Comparison of ENCODE assay signal across 20 cellular contexts in genomic region chr11:2215230-2215560, GRCh38. TPM values are rescaled to one million over a fixed set of nuclear protein-coding genes. Genes with fewer than 3 reads are reported as not detected.
DNase-seq lines count a peak whose midpoint lies in the region; ATAC-seq, FAIRE-seq and TF ChIP-seq lines count a peak whose summit lies in the region.
"Had no signal": no experiment of that assay in that cellular context is flagged by ENCODE, and none has a peak within 500 bp of the region (broad histone marks: within the 10 kb centered on the region; RNA-seq: fewer than 3 reads in every experiment).

No MANE protein-coding gene starts in this region.

- POLR2A ChIA-PET in activated CD4-positive, alpha-beta memory T cell treated with anti-CD3 and anti-CD28 coated beads, Interleukin-2, amount 10 ng/mL, durations not matched to agents 7 days and 5 days (lab: Charles Lee), result no interaction called here
- POLR2A ChIA-PET in activated CD4-positive, alpha-beta memory T cell treated with anti-CD3 and anti-CD28 coated beads for 36 hours (lab: Charles Lee), result no interaction called here
- POLR2A ChIA-PET in HepG2 (lab: Yijun Ruan, JAX) (interaction anchor here (1.8 to 4.3 kb wide), 2 partner anchors 12 to 53 kb away, joined by 4 to 34 read pairs; no protein-coding TSS in a partner anchor), WTC11 (lab: Charles Lee) (no interaction called here)

- H3K27ac Mint-ChIP-seq in activated CD4-positive, alpha-beta memory T cell treated with anti-CD3 and anti-CD28 coated beads, Interleukin-2, amount 10 ng/mL, durations not matched to agents 7 days and 5 days, result no peak overlapping the region
- H3K27ac Mint-ChIP-seq in activated CD4-positive, alpha-beta memory T cell treated with anti-CD3 and anti-CD28 coated beads for 36 hours, result no peak overlapping the region
- peak overlapping the region; percentile 78 for H3K27ac Mint-ChIP-seq in central memory CD8-positive, alpha-beta T cell (ENCODE audit: low read depth)
- no peak overlapping the region for H3K27ac Mint-ChIP-seq in WTC11

- TF ChIP-seq EP300 in HepG2 (IDR thresholded peaks at IDR 0.05; ENCODE audit: low read depth in 2 of 2, low read length in 2 of 2), result no peak
- TF ChIP-seq EP300 in HepG2 (CRISPR knock-in tag; IDR thresholded peaks at IDR 0.05; ENCODE audit: borderline replicate concordance), result no peak
- TF ChIP-seq EP300 in sigmoid colon (IDR thresholded peaks at IDR 0.05), result no peak
- no peak for TF ChIP-seq EP300 in ovary (IDR thresholded peaks at IDR 0.05)

- no peak overlapping the region for H3K9ac ChIP-seq in HepG2 (ENCODE audit: insufficient read depth, low read depth, low read length)

- no peaks in the 10 kb centered on the region for H3K36me3 ChIP-seq in HepG2 (replicated peaks in 1 of 2; ENCODE audit: control insufficient read depth in 1 of 2, insufficient read depth in 2 of 2, low read length in 2 of 2)
- H3K36me3 ChIP-seq in sigmoid colon, result no peaks in the 10 kb centered on the region
- no peaks in the 10 kb centered on the region for H3K36me3 ChIP-seq in ovary

- H3K4me3 ChIP-seq in HepG2 (replicated peaks in 1 of 3; ENCODE audit: insufficient read depth in 1 of 3, low read depth in 2 of 3, low read length in 3 of 3), result no peak overlapping the region
- H3K4me3 ChIP-seq in sigmoid colon, result no peak overlapping the region
- no peak overlapping the region for H3K4me3 ChIP-seq in ovary

- peak overlapping the region; percentile 99 for H3K27ac ChIP-seq in HepG2 (ENCODE audit: extremely low read length, insufficient read depth, low read length)
- H3K27ac ChIP-seq in sigmoid colon, result no peak overlapping the region
- H3K27ac ChIP-seq in ovary, result no peak overlapping the region

- peaks cover 2% of the 10 kb centered on the region for H3K79me2 ChIP-seq in HepG2 (ENCODE audit: insufficient read depth, low read length)

- TF ChIP-seq RAD21 in HepG2 (CRISPR knock-in tag; IDR thresholded peaks at IDR 0.05), result no peak

- WGBS in HepG2 (ENCODE audit: low lambda C conversion rate), result 89% methylated on average over 5 of the region's 5 CpGs
- WGBS in sigmoid colon, 2 donors, result 79 to 90% methylated on average over 5 of the region's 5 CpGs
- 81 to 94% (median 84%) methylated on average over 5 of the region's 5 CpGs for WGBS in ovary, 3 donors

- H2AFZ ChIP-seq in HepG2 (ENCODE audit: low read length), result no peak overlapping the region

- H4K20me1 ChIP-seq in HepG2 (ENCODE audit: insufficient read depth, low read length), result no peaks in the 10 kb centered on the region

- CTCF ChIA-PET in activated CD4-positive, alpha-beta memory T cell treated with anti-CD3 and anti-CD28 coated beads, Interleukin-2, amount 10 ng/mL, durations not matched to agents 7 days and 5 days (lab: Charles Lee), result no interaction called here
- CTCF ChIA-PET in activated CD4-positive, alpha-beta memory T cell treated with anti-CD3 and anti-CD28 coated beads for 36 hours (lab: Charles Lee), result no interaction called here
- CTCF ChIA-PET in HepG2 (lab: Yijun Ruan, JAX; ENCODE audit: low intra/inter-chr PET ratio, low total read pairs) (interaction anchor here (1.2 to 1.4 kb wide), 2 partner anchors 18 to 84 kb away, joined by 8 to 11 read pairs; no protein-coding TSS in a partner anchor), WTC11 (lab: Charles Lee) (no interaction called here)

- H3K27me3 Mint-ChIP-seq in activated CD4-positive, alpha-beta memory T cell treated with anti-CD3 and anti-CD28 coated beads, Interleukin-2, amount 10 ng/mL, durations not matched to agents 7 days and 5 days, result peaks cover 7% of the 10 kb centered on the region
- peaks cover 3% of the 10 kb centered on the region for H3K27me3 Mint-ChIP-seq in activated CD4-positive, alpha-beta memory T cell treated with anti-CD3 and anti-CD28 coated beads for 36 hours
- H3K27me3 Mint-ChIP-seq in central memory CD8-positive, alpha-beta T cell, result no peaks in the 10 kb centered on the region
- peaks cover 45% of the 10 kb centered on the region for H3K27me3 Mint-ChIP-seq in WTC11 (ENCODE audit: low read depth)
- H3K27me3 Mint-ChIP-seq: CD4-positive, alpha-beta T cell had no signal

- H3K4me2 ChIP-seq in HepG2 (ENCODE audit: low read depth, low read length), result no peak overlapping the region

- no peak for TF ChIP-seq CTCF in HepG2 (CRISPR knock-in tag; IDR thresholded peaks at IDR 0.05)
- TF ChIP-seq CTCF in sigmoid colon (IDR thresholded peaks at IDR 0.05), result no peak
- no peak for TF ChIP-seq CTCF in WTC11 (IDR thresholded peaks at IDR 0.05)
- TF ChIP-seq CTCF in ovary (IDR thresholded peaks at IDR 0.05), result no peak

- ATAC-seq in central memory CD8-positive, alpha-beta T cell (replicated peaks; ENCODE audit: extremely low read depth, poor library complexity, severe bottlenecking), result no peak
- ATAC-seq in HepG2, result no peak
- ATAC-seq in WTC11, result no peak

- H3K27me3 ChIP-seq in HepG2 (ENCODE audit: control insufficient read depth in 1 of 2, insufficient read depth in 2 of 2, low read length in 2 of 2) (no peaks in the 10 kb centered on the region; a peak in 3 of 5 replicates), sigmoid colon (no peaks in the 10 kb centered on the region), ovary (no peaks in the 10 kb centered on the region)

- no peak for FAIRE-seq in HepG2 (lab: Jason Lieb, UNC)
- FAIRE-seq: GM12892 had no signal

- DNase-seq in activated CD4-positive, alpha-beta memory T cell treated with anti-CD3 and anti-CD28 coated beads, Interleukin-2, amount 10 ng/mL, durations not matched to agents 7 days and 5 days, result peak; percentile 14
- no peak for DNase-seq in activated CD4-positive, alpha-beta memory T cell treated with anti-CD3 and anti-CD28 coated beads for 36 hours
- no peak for DNase-seq in central memory CD8-positive, alpha-beta T cell (ENCODE audit: low spot score in 2 of 2)
- DNase-seq in HepG2 (ENCODE audit: low spot score) (no peak), sigmoid colon (peak; percentile 52), WTC11 (ENCODE audit: low spot score) (no peak), ovary (no peak), putamen (ENCODE audit: low spot score) (no peak)
- DNase-seq: KG1, NCI-H1417 treated with DMSO at 0.1 percent for 48 hours, NCI-H187 treated with DMSO at 0.1 percent for 48 hours, NCI-H2227 treated with DMSO at 0.1 percent for 48 hours, NCI-H774, OCI-M1, Right ventricle myocardium superior had no signal

- no peak overlapping the region for H3K4me3 Mint-ChIP-seq in activated CD4-positive, alpha-beta memory T cell treated with anti-CD3 and anti-CD28 coated beads, Interleukin-2, amount 10 ng/mL, durations not matched to agents 7 days and 5 days
- no peak overlapping the region for H3K4me3 Mint-ChIP-seq in activated CD4-positive, alpha-beta memory T cell treated with anti-CD3 and anti-CD28 coated beads for 36 hours
- H3K4me3 Mint-ChIP-seq in central memory CD8-positive, alpha-beta T cell, result peak overlapping the region; percentile 36
- H3K4me3 Mint-ChIP-seq in WTC11, result no peak overlapping the region
- H3K4me3 Mint-ChIP-seq: CD4-positive, alpha-beta T cell had no signal

- no peak for TF ChIP-seq POLR2A in HepG2 (IDR thresholded peaks at IDR 0.05; ENCODE audit: insufficient read depth in 1 of 2, low read depth in 2 of 2, low read length in 2 of 2)
- TF ChIP-seq POLR2A in sigmoid colon (IDR thresholded peaks at IDR 0.05), result no peak
- no peak for TF ChIP-seq POLR2A in ovary (IDR thresholded peaks at IDR 0.05)

- BruUV-seq in HepG2 (replicated peaks; lab: Mats Ljungman, UMichigan), result no TSS peak

- no peaks in the 10 kb centered on the region for H3K36me3 Mint-ChIP-seq in activated CD4-positive, alpha-beta memory T cell treated with anti-CD3 and anti-CD28 coated beads, Interleukin-2, amount 10 ng/mL, durations not matched to agents 7 days and 5 days (ENCODE audit: low read depth)
- H3K36me3 Mint-ChIP-seq in activated CD4-positive, alpha-beta memory T cell treated with anti-CD3 and anti-CD28 coated beads for 36 hours, result no peaks in the 10 kb centered on the region
- peaks cover 2% of the 10 kb centered on the region for H3K36me3 Mint-ChIP-seq in central memory CD8-positive, alpha-beta T cell (ENCODE audit: insufficient read depth)
- peaks cover under 1% of the 10 kb centered on the region; the same call in 1 of the 2 replicates for H3K36me3 Mint-ChIP-seq in WTC11

- H3K9me3 Mint-ChIP-seq in activated CD4-positive, alpha-beta memory T cell treated with anti-CD3 and anti-CD28 coated beads, Interleukin-2, amount 10 ng/mL, durations not matched to agents 7 days and 5 days, result peaks cover 1% of the 10 kb centered on the region
- H3K9me3 Mint-ChIP-seq in activated CD4-positive, alpha-beta memory T cell treated with anti-CD3 and anti-CD28 coated beads for 36 hours, result peaks cover 2% of the 10 kb centered on the region
- no peaks in the 10 kb centered on the region for H3K9me3 Mint-ChIP-seq in central memory CD8-positive, alpha-beta T cell
- peaks cover 3% of the 10 kb centered on the region for H3K9me3 Mint-ChIP-seq in WTC11
- H3K9me3 Mint-ChIP-seq: CD4-positive, alpha-beta T cell had no signal

- in situ Hi-C loops in HepG2 (cut with HindIII; ENCODE audit: extremely low pct_ligation_motif_present, low pct_unique_long_range_greater_than_20kb), result loop anchor here (25.0 kb wide), 1 partner anchor 522 kb away; no protein-coding TSS in a partner anchor

- H3K4me1 ChIP-seq in HepG2 (ENCODE audit: insufficient read depth, low read length) (peaks cover 87% of the 10 kb centered on the region), sigmoid colon (no peaks in the 10 kb centered on the region), ovary (ENCODE audit: insufficient read depth) (no peaks in the 10 kb centered on the region)

- H3K9me3 ChIP-seq in HepG2 (ENCODE audit: low read length) (no peaks in the 10 kb centered on the region), sigmoid colon (no peaks in the 10 kb centered on the region), ovary (no peaks in the 10 kb centered on the region)

- intact Hi-C loops in activated CD4-positive, alpha-beta memory T cell treated with anti-CD3 and anti-CD28 coated beads for 36 hours (cut with micrococcal nuclease), result no loop called here
- intact Hi-C loops in HepG2 (cut with micrococcal nuclease; ENCODE audit: unreplicated experiment), result loop anchor here (10.0 kb wide), 1 partner anchor 50 kb away; no protein-coding TSS in a partner anchor
- intact Hi-C loops in sigmoid colon (cut with DNase I), result no loop called here
- intact Hi-C loops in ovary (cut with DNase I), result no loop called here

- peaks cover 18% of the 10 kb centered on the region for H3K4me1 Mint-ChIP-seq in activated CD4-positive, alpha-beta memory T cell treated with anti-CD3 and anti-CD28 coated beads, Interleukin-2, amount 10 ng/mL, durations not matched to agents 7 days and 5 days
- H3K4me1 Mint-ChIP-seq in activated CD4-positive, alpha-beta memory T cell treated with anti-CD3 and anti-CD28 coated beads for 36 hours (ENCODE audit: low read depth), result peaks cover 11% of the 10 kb centered on the region
- H3K4me1 Mint-ChIP-seq in central memory CD8-positive, alpha-beta T cell, result peaks cover 26% of the 10 kb centered on the region
- H3K4me1 Mint-ChIP-seq in WTC11, result peaks cover 22% of the 10 kb centered on the region

RNA-seq across cellular contexts. Expression of gene TH, which starts 43.6 kb away (rescaled TPM):
- total RNA-seq in activated CD4-positive, alpha-beta memory T cell treated with anti-CD3 and anti-CD28 coated beads, Interleukin-2, amount 10 ng/mL, durations not matched to agents 7 days and 5 days, result not detected
- total RNA-seq in activated CD4-positive, alpha-beta memory T cell treated with anti-CD3 and anti-CD28 coated beads for 36 hours, result not detected
- total RNA-seq in HepG2 (2016; rRNA removed; fragmentation: Illumina TruSeq; extraction: Trizol) (not detected in 2 replicates), sigmoid colon (not detected), WTC11 (2021) (0.16 TPM in 1 of 3 replicates, not detected in the others), ovary (1 to 10 TPM in 3 of 7 donors, under 1 TPM in 3, not detected in 1; 0.12 to 4.1 (median 0.99) TPM)
- total RNA-seq in HepG2 (2016; cell fraction: cytosol; rRNA removed; fragmentation: Illumina TruSeq; extraction: Trizol; ENCODE audit: low read depth), result not detected in 2 replicates
- not detected in 2 replicates for total RNA-seq in HepG2 (2016; cell fraction: insoluble cytoplasmic fraction; rRNA removed; fragmentation: Illumina TruSeq; extraction: Trizol)
- not detected in 2 replicates for total RNA-seq in HepG2 (2016; cell fraction: membrane; rRNA removed; fragmentation: Illumina TruSeq; extraction: Trizol)
- total RNA-seq in HepG2 (2016; cell fraction: nucleus; rRNA removed; fragmentation: Illumina TruSeq; extraction: Trizol), result not detected in 2 replicates
- polyA plus RNA-seq in HepG2 (2011; rRNA removed) (0.36 and 0.42 TPM in 2 replicates), sigmoid colon (under 1 TPM in 1 of 3 donors, not detected in 2; 0.17 TPM), ovary (under 1 TPM in 1 of 2 donors, not detected in 1; 0.54 TPM)
- 0.08 and 0.15 TPM in 2 replicates for polyA plus RNA-seq in HepG2 (2011; cell fraction: cytosol; rRNA removed)
- polyA plus RNA-seq in HepG2 (2011; cell fraction: nucleus; rRNA removed), result 3.1 and 4.3 TPM in 2 replicates
- polyA plus RNA-seq in HepG2 (2012), result not detected in 2 replicates
- not detected in 2 replicates for polyA plus RNA-seq in HepG2 (2016; cell fraction: cytosol; fragmentation: Illumina TruSeq; extraction: Trizol; ENCODE audit: low read depth)
- polyA plus RNA-seq in HepG2 (2016; cell fraction: insoluble cytoplasmic fraction; fragmentation: Illumina TruSeq; extraction: Trizol; ENCODE audit: low read depth), result not detected in 2 replicates
- not detected in 2 replicates for polyA plus RNA-seq in HepG2 (2016; cell fraction: membrane; fragmentation: Illumina TruSeq; extraction: Trizol; ENCODE audit: low read depth)
- not detected in 2 replicates for polyA plus RNA-seq in HepG2 (2016; cell fraction: nucleus; fragmentation: Illumina TruSeq; extraction: Trizol; ENCODE audit: insufficient read depth, low read depth)
- polyA minus RNA-seq in HepG2 (2011; rRNA and poly(A)+ RNA removed; ENCODE audit: low replicate concordance), result not detected in 2 replicates
- not detected in 2 replicates for polyA minus RNA-seq in HepG2 (2011; cell fraction: cytosol; rRNA and poly(A)+ RNA removed)
- polyA minus RNA-seq in HepG2 (2011; cell fraction: nucleus; rRNA and poly(A)+ RNA removed), result not detected in 2 replicates
- total RNA-seq: CD4-positive, alpha-beta T cell; H4; Right ventricle myocardium superior had no signal
- polyA plus RNA-seq: BJ had no signal

RNA-seq across cellular contexts. Expression of gene INS, which starts 54.2 kb away (rescaled TPM):
- not detected for total RNA-seq in activated CD4-positive, alpha-beta memory T cell treated with anti-CD3 and anti-CD28 coated beads, Interleukin-2, amount 10 ng/mL, durations not matched to agents 7 days and 5 days
- not detected for total RNA-seq in activated CD4-positive, alpha-beta memory T cell treated with anti-CD3 and anti-CD28 coated beads for 36 hours
- total RNA-seq in HepG2 (2016; rRNA removed; fragmentation: Illumina TruSeq; extraction: Trizol) (not detected in 2 replicates), sigmoid colon (not detected), WTC11 (2021) (0.44 to 0.62 TPM in 2 of 3 replicates, not detected in the other), ovary (1 to 10 TPM in 1 of 7 donors, under 1 TPM in 1, not detected in 5; 0.89 to 1.4 TPM)
- not detected in 2 replicates for total RNA-seq in HepG2 (2016; cell fraction: cytosol; rRNA removed; fragmentation: Illumina TruSeq; extraction: Trizol; ENCODE audit: low read depth)
- total RNA-seq in HepG2 (2016; cell fraction: insoluble cytoplasmic fraction; rRNA removed; fragmentation: Illumina TruSeq; extraction: Trizol), result not detected in 2 replicates
- total RNA-seq in HepG2 (2016; cell fraction: membrane; rRNA removed; fragmentation: Illumina TruSeq; extraction: Trizol), result not detected in 2 replicates
- not detected in 2 replicates for total RNA-seq in HepG2 (2016; cell fraction: nucleus; rRNA removed; fragmentation: Illumina TruSeq; extraction: Trizol)
- polyA plus RNA-seq in HepG2 (2011; rRNA removed) (not detected in 2 replicates), sigmoid colon (10 to 100 TPM in 1 of 3 donors, under 1 TPM in 1, not detected in 1; 0.73 to 51.7 TPM), ovary (not detected)
- not detected in 2 replicates for polyA plus RNA-seq in HepG2 (2011; cell fraction: cytosol; rRNA removed)
- not detected in 2 replicates for polyA plus RNA-seq in HepG2 (2011; cell fraction: nucleus; rRNA removed)
- polyA plus RNA-seq in HepG2 (2012), result not detected in 2 replicates
- not detected in 2 replicates for polyA plus RNA-seq in HepG2 (2016; cell fraction: cytosol; fragmentation: Illumina TruSeq; extraction: Trizol; ENCODE audit: low read depth)
- not detected in 2 replicates for polyA plus RNA-seq in HepG2 (2016; cell fraction: insoluble cytoplasmic fraction; fragmentation: Illumina TruSeq; extraction: Trizol; ENCODE audit: low read depth)
- not detected in 2 replicates for polyA plus RNA-seq in HepG2 (2016; cell fraction: membrane; fragmentation: Illumina TruSeq; extraction: Trizol; ENCODE audit: low read depth)
- not detected in 2 replicates for polyA plus RNA-seq in HepG2 (2016; cell fraction: nucleus; fragmentation: Illumina TruSeq; extraction: Trizol; ENCODE audit: insufficient read depth, low read depth)
- polyA minus RNA-seq in HepG2 (2011; rRNA and poly(A)+ RNA removed; ENCODE audit: low replicate concordance), result not detected in 2 replicates
- not detected in 2 replicates for polyA minus RNA-seq in HepG2 (2011; cell fraction: cytosol; rRNA and poly(A)+ RNA removed)
- not detected in 2 replicates for polyA minus RNA-seq in HepG2 (2011; cell fraction: nucleus; rRNA and poly(A)+ RNA removed)
- total RNA-seq: A172; CD4-positive, alpha-beta T cell; H4; Right ventricle myocardium superior had no signal
- polyA plus RNA-seq: BJ had no signal

RNA-seq across cellular contexts. Expression of gene ASCL2, which starts 55.2 kb away (rescaled TPM):
- total RNA-seq in activated CD4-positive, alpha-beta memory T cell treated with anti-CD3 and anti-CD28 coated beads, Interleukin-2, amount 10 ng/mL, durations not matched to agents 7 days and 5 days, result under 1 TPM; 0.35 to 0.68 TPM
- total RNA-seq in activated CD4-positive, alpha-beta memory T cell treated with anti-CD3 and anti-CD28 coated beads for 36 hours, result 1 to 10 TPM; 1.5 to 2.0 TPM
- total RNA-seq in HepG2 (2016; rRNA removed; fragmentation: Illumina TruSeq; extraction: Trizol) (0.07 TPM in 1 of 2 replicates, not detected in the other), sigmoid colon (under 1 TPM in 2 of 4 donors, not detected in 2; 0.28 to 0.33 TPM), WTC11 (2021) (0.24 to 0.73 TPM (median 0.64 TPM) in 3 replicates), ovary (1 to 10 TPM in 1 of 7 donors, under 1 TPM in 6; 0.18 to 1.3 (median 0.25) TPM)
- not detected in 2 replicates for total RNA-seq in HepG2 (2016; cell fraction: cytosol; rRNA removed; fragmentation: Illumina TruSeq; extraction: Trizol; ENCODE audit: low read depth)
- total RNA-seq in HepG2 (2016; cell fraction: insoluble cytoplasmic fraction; rRNA removed; fragmentation: Illumina TruSeq; extraction: Trizol), result 0.09 TPM in 1 of 2 replicates, not detected in the other
- 0.09 and 0.14 TPM in 2 replicates for total RNA-seq in HepG2 (2016; cell fraction: membrane; rRNA removed; fragmentation: Illumina TruSeq; extraction: Trizol)
- not detected in 2 replicates for total RNA-seq in HepG2 (2016; cell fraction: nucleus; rRNA removed; fragmentation: Illumina TruSeq; extraction: Trizol)
- polyA plus RNA-seq in HepG2 (2011; rRNA removed) (not detected in 2 replicates), sigmoid colon (1 to 10 TPM; 1.2 to 4.8 (median 1.4) TPM), ovary (under 1 TPM; 0.10 to 0.12 TPM)
- not detected in 2 replicates for polyA plus RNA-seq in HepG2 (2011; cell fraction: cytosol; rRNA removed)
- not detected in 2 replicates for polyA plus RNA-seq in HepG2 (2011; cell fraction: nucleus; rRNA removed)
- polyA plus RNA-seq in HepG2 (2012), result not detected in 2 replicates
- not detected in 2 replicates for polyA plus RNA-seq in HepG2 (2016; cell fraction: cytosol; fragmentation: Illumina TruSeq; extraction: Trizol; ENCODE audit: low read depth)
- polyA plus RNA-seq in HepG2 (2016; cell fraction: insoluble cytoplasmic fraction; fragmentation: Illumina TruSeq; extraction: Trizol; ENCODE audit: low read depth), result 0.13 TPM in 1 of 2 replicates, not detected in the other
- not detected in 2 replicates for polyA plus RNA-seq in HepG2 (2016; cell fraction: membrane; fragmentation: Illumina TruSeq; extraction: Trizol; ENCODE audit: low read depth)
- not detected in 2 replicates for polyA plus RNA-seq in HepG2 (2016; cell fraction: nucleus; fragmentation: Illumina TruSeq; extraction: Trizol; ENCODE audit: insufficient read depth, low read depth)
- polyA minus RNA-seq in HepG2 (2011; rRNA and poly(A)+ RNA removed; ENCODE audit: low replicate concordance), result not detected in 2 replicates
- not detected in 2 replicates for polyA minus RNA-seq in HepG2 (2011; cell fraction: cytosol; rRNA and poly(A)+ RNA removed)
- polyA minus RNA-seq in HepG2 (2011; cell fraction: nucleus; rRNA and poly(A)+ RNA removed), result not detected in 2 replicates
- total RNA-seq: A172; CD4-positive, alpha-beta T cell; H4 had no signal
- polyA plus RNA-seq: BJ had no signal

Comparison
In these comparisons a context has a peak if more than half of its experiments do, and no peak if none do; other contexts are left out.
1. DNase-seq: peak in activated CD4-positive, alpha-beta memory T cell treated with anti-CD3 and anti-CD28 coated beads, Interleukin-2, amount 10 ng/mL, durations not matched to agents 7 days and 5 days (single experiment) and sigmoid colon (single experiment); none in activated CD4-positive, alpha-beta memory T cell treated with anti-CD3 and anti-CD28 coated beads for 36 hours (single experiment), central memory CD8-positive, alpha-beta T cell (0 of 2), HepG2 (single experiment), WTC11 (single experiment), ovary (0 of 5) and putamen (single experiment).